25 cellular contexts compared by ENCODE assay signal in the genomic region with DNA sequence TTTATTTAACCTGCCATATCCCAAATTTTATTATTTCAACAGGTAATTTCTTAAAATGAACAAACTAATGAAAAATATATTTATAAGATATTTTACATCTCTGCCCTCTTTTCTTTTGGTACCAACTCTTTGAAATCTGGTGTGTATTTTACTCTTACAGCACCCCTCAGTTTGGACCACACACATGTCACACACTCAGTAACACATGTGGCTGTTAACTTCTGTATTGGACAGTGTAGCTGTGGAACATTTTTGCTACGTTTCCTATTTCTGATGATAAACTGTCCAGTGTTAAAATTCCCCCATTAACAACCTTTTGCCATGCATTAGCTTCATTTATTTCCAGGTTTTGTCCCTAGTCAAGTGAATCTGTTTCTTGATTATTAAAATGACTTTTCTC.
"Had no signal": no experiment of that assay in that cellular context is flagged by ENCODE, and none has a peak within 500 bp of the region (broad histone marks: within the 10 kb centered on the region; RNA-seq: fewer than 3 reads in every experiment).

No MANE protein-coding gene starts in this region.

- FAIRE-seq: endometrium, islet of Langerhans, keratinocyte had no signal

- DNase-seq: colonic mucosa; cortex of kidney; effector CD8-positive, alpha-beta T cell; effector memory CD8-positive, alpha-beta T cell; endodermal cell; esophagus squamous epithelium; foreskin fibroblast; foreskin melanocyte; gastrocnemius medialis; glutamatergic neuron; head of caudate nucleus; heart right ventricle; hippocampal formation; left cardiac atrium; left lung; left ventricle myocardium superior; lower lobe of right lung; mesendoderm; midbrain had no signal

- H3K4me1 Mint-ChIP-seq: endodermal cell had no signal

- H3K9me3 ChIP-seq: colonic mucosa, esophagus squamous epithelium, gastrocnemius medialis, left lung, lower lobe of right lung had no signal

- H3K4me3 ChIP-seq: colonic mucosa, esophagus squamous epithelium, gastrocnemius medialis, heart right ventricle, left lung, lower lobe of right lung had no signal

- H3K36me3 ChIP-seq: colonic mucosa, esophagus squamous epithelium, gastrocnemius medialis, heart right ventricle, left lung, lower lobe of right lung had no signal

- H3K4me3 Mint-ChIP-seq: dendritic cell treated with granulocyte-macrophage colony-stimulating factor and Interleukin-4, amounts not matched to agents 40 ng/mL and 50 ng/mL, for 4 days; effector memory CD8-positive, alpha-beta T cell; endodermal cell had no signal

- H3K27me3 ChIP-seq: colonic mucosa, esophagus squamous epithelium, gastrocnemius medialis, heart right ventricle, left lung had no signal

- ATAC-seq: effector memory CD8-positive, alpha-beta T cell; esophagus mucosa; gastrocnemius medialis; heart right ventricle; left cardiac atrium; left lung; left ventricle myocardium superior; lower lobe of right lung had no signal

- H3K4me1 ChIP-seq: colonic mucosa, esophagus squamous epithelium, lower lobe of right lung had no signal

- H3K27me3 Mint-ChIP-seq: dendritic cell treated with granulocyte-macrophage colony-stimulating factor and Interleukin-4, amounts not matched to agents 40 ng/mL and 50 ng/mL, for 4 days; effector memory CD8-positive, alpha-beta T cell had no signal

- H3K27ac Mint-ChIP-seq: dendritic cell treated with granulocyte-macrophage colony-stimulating factor and Interleukin-4, amounts not matched to agents 40 ng/mL and 50 ng/mL, for 4 days; effector memory CD8-positive, alpha-beta T cell; endodermal cell had no signal

- H3K27ac ChIP-seq: colonic mucosa, epithelial cell of prostate, esophagus squamous epithelium, gastrocnemius medialis, heart right ventricle, left lung, lower lobe of right lung had no signal

- H3K9me3 Mint-ChIP-seq: dendritic cell treated with granulocyte-macrophage colony-stimulating factor and Interleukin-4, amounts not matched to agents 40 ng/mL and 50 ng/mL, for 4 days; effector memory CD8-positive, alpha-beta T cell; endodermal cell had no signal
